Comparison of ENCODE assay signal across 1 cellular context in genomic region chr21:45981154-45981606, GRCh38.
TF ChIP-seq lines count a peak whose summit lies in the region.

No MANE protein-coding gene starts in this region.

TF ChIP-seq in HEK293, 187 proteins besides CTCF, POLR2A, EP300 and RAD21 (continued from another document and continues in another):
- TF ChIP-seq ZBTB11 (tag by site-specific recombination; conservative IDR thresholded peaks at IDR 0.05; ENCODE audit: low read depth) = no peak
- no peak for TF ChIP-seq ZSCAN18 (tag by site-specific recombination; IDR thresholded peaks at IDR 0.05)
- no peak for TF ChIP-seq ZNF202 (tag by site-specific recombination; IDR thresholded peaks at IDR 0.05; ENCODE audit: borderline replicate concordance)
- TF ChIP-seq ZNF558 (tag by site-specific recombination; IDR thresholded peaks at IDR 0.05) = no peak; the same call in 1 of the 2 replicates
- peak; percentile 70; the same call in 1 of the 2 replicates for TF ChIP-seq ZNF121 (tag by site-specific recombination; IDR thresholded peaks at IDR 0.05)
- no peak for TF ChIP-seq ZNF114 (tag by site-specific recombination; IDR thresholded peaks at IDR 0.05)
- no peak for TF ChIP-seq ZNF274 (IDR thresholded peaks at IDR 0.05; ENCODE audit: low read length)
- TF ChIP-seq ZNF274 (tag by site-specific recombination; IDR thresholded peaks at IDR 0.05; ENCODE audit: borderline replicate concordance) = no peak
- TF ChIP-seq HOXC10 (CRISPR knock-in tag; IDR thresholded peaks at IDR 0.05) = no peak
- TF ChIP-seq ZNF362 (tag by site-specific recombination; IDR thresholded peaks at IDR 0.05) = no peak
- no peak for TF ChIP-seq ZNF596 (tag by site-specific recombination; IDR thresholded peaks at IDR 0.05)
- no peak for TF ChIP-seq ZBTB49 (tag by site-specific recombination; IDR thresholded peaks at IDR 0.05; ENCODE audit: low read depth)
- TF ChIP-seq PRDM1 (tag by site-specific recombination; IDR thresholded peaks at IDR 0.05) = no peak
- no peak for TF ChIP-seq ZFP3 (tag by site-specific recombination; IDR thresholded peaks at IDR 0.05; ENCODE audit: low read depth)
- TF ChIP-seq ZNF394 (tag by site-specific recombination; IDR thresholded peaks at IDR 0.05; ENCODE audit: borderline replicate concordance) = no peak
- no peak for TF ChIP-seq ZNF37A (tag by site-specific recombination; IDR thresholded peaks at IDR 0.05)
- TF ChIP-seq ZNF692 (tag by site-specific recombination; IDR thresholded peaks at IDR 0.05) = peak; percentile 51
- peak; percentile 64 for TF ChIP-seq ZNF366 (tag by site-specific recombination; conservative IDR thresholded peaks at IDR 0.05)
- peak; percentile 32; the same call in 1 of the 2 replicates for TF ChIP-seq ZBTB21 (tag by site-specific recombination; IDR thresholded peaks at IDR 0.05)
- peak; percentile 95 for TF ChIP-seq GLIS1 (tag by site-specific recombination; IDR thresholded peaks at IDR 0.05)
- TF ChIP-seq GLIS2 (tag by site-specific recombination; IDR thresholded peaks at IDR 0.05) = peak; percentile 72
- TF ChIP-seq PATZ1 (tag by site-specific recombination; IDR thresholded peaks at IDR 0.05) = peak; percentile 7; the same call in 1 of the 2 replicates
- TF ChIP-seq ZNF416 (tag by site-specific recombination; IDR thresholded peaks at IDR 0.05) = no peak
- no peak for TF ChIP-seq TCF7L2 (IDR thresholded peaks at IDR 0.05; ENCODE audit: borderline replicate concordance, low read depth, low read length)
- TF ChIP-seq ZNF704 (tag by site-specific recombination; IDR thresholded peaks at IDR 0.05) = no peak
- TF ChIP-seq ZNF777 (tag by site-specific recombination; IDR thresholded peaks at IDR 0.05; ENCODE audit: borderline replicate concordance) = no peak
- no peak for TF ChIP-seq ZNF350 (tag by site-specific recombination; IDR thresholded peaks at IDR 0.05)
- TF ChIP-seq ZNF549 (tag by site-specific recombination; IDR thresholded peaks at IDR 0.05) = no peak
- no peak for TF ChIP-seq BCL6B (tag by site-specific recombination; IDR thresholded peaks at IDR 0.05)
- peak; percentile 32; the same call in 1 of the 2 replicates for TF ChIP-seq ZBTB8A (tag by site-specific recombination; IDR thresholded peaks at IDR 0.05)
- TF ChIP-seq ZNF629 (tag by site-specific recombination; IDR thresholded peaks at IDR 0.05) = peak; percentile 74
- no peak for TF ChIP-seq ZNF555 (tag by site-specific recombination; conservative IDR thresholded peaks at IDR 0.05)
- TF ChIP-seq ZNF433 (tag by site-specific recombination; IDR thresholded peaks at IDR 0.05; ENCODE audit: low read depth) = 0 out of 2 replicates have a peak, but pooled peaks have one; percentile 2
- TF ChIP-seq SCRT1 (tag by site-specific recombination; IDR thresholded peaks at IDR 0.05; ENCODE audit: borderline replicate concordance) = no peak
- TF ChIP-seq ZNF266 (tag by site-specific recombination; IDR thresholded peaks at IDR 0.05; ENCODE audit: low read depth) = no peak
- TF ChIP-seq ZSCAN16 (tag by site-specific recombination; IDR thresholded peaks at IDR 0.05) = no peak
- TF ChIP-seq KLF16 (tag by site-specific recombination; IDR thresholded peaks at IDR 0.05) = no peak
- TF ChIP-seq ZNF19 (tag by site-specific recombination; IDR thresholded peaks at IDR 0.05; ENCODE audit: low read depth) = no peak
- no peak for TF ChIP-seq ZBTB1 (tag by site-specific recombination; IDR thresholded peaks at IDR 0.05)
- TF ChIP-seq ZNF335 (tag by site-specific recombination; conservative IDR thresholded peaks at IDR 0.05) = peak; percentile 91
- peak; percentile 14; the same call in 1 of the 2 replicates for TF ChIP-seq REST (tag by site-specific recombination; IDR thresholded peaks at IDR 0.05)
- no peak for TF ChIP-seq ZNF621 (tag by site-specific recombination; IDR thresholded peaks at IDR 0.05)
- TF ChIP-seq ZNF626 (tag by site-specific recombination; IDR thresholded peaks at IDR 0.05) = no peak
- TF ChIP-seq HOXA7 (CRISPR knock-in tag; IDR thresholded peaks at IDR 0.05; ENCODE audit: borderline replicate concordance) = no peak
